Comparison of ENCODE assay signal across 8 cellular contexts in the genomic region with DNA sequence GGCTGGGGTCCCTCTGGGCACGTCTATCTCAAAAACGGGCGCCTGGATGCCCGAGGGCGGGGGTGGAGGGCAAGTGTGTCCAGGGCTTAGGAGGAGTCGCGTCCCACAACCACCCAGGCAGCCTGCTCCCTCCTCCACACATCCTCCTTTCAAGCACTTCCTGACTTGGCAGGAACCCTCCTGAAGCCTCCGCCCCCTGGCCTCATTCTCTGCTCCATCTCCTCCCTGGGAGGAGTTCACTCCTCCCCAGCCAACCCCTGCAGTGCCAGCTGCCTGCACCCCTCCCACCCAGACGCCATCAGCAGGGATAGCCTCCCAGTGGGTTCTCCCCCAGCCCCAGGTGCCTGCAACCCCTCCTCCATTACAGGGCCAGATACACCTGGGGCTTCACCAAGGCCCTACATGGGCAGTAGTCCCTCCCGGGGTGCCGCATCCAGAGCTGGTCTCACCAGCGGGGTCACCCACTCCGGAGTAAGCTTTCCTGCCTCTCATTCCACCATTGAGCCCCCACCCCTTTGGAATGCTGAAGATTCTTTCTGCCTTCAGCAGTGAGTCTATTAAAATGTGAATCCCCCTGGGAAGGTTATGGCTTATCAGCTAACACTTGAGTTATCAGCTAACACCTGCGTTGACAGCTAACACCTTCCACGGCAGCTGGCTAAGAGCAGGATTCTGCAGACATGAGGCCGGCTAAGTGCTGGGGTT.
DNase-seq lines count a peak whose midpoint lies in the region; ATAC-seq lines count a peak whose summit lies in the region.

No MANE protein-coding gene starts in this region.

- no peak for ATAC-seq in HG03097 (IDR thresholded peaks at IDR 0.05; ENCODE audit: low FRiP score, unreplicated experiment)
- no peak for ATAC-seq in GM19455 (IDR thresholded peaks at IDR 0.05; ENCODE audit: unreplicated experiment)

- DNase-seq in EH (ENCODE audit: low read depth): peak; percentile 84
- DNase-seq in NCI-H1105 (lab: John Stamatoyannopoulos, UW): peak; percentile 70
- DNase-seq in SW480 (ENCODE audit: low spot score): peak; percentile 11
- peak; percentile 79 for DNase-seq in astrocyte of the hippocampus (ENCODE audit: low read depth, low spot score)
- peak; percentile 43 to 62 for DNase-seq in hippocampal formation (lab: John Stamatoyannopoulos, UW)
- peak; percentile 58 for DNase-seq in stimulated activated CD4-positive, alpha-beta T cell treated with anti-CD3 and anti-CD28 coated beads, Interleukin-1b, Interleukin-23, amount 100 ng/mL, for 48 hours

Comparison
In these comparisons a context has a peak if more than half of its experiments do, and no peak if none do; other contexts are left out.
1. DNase-seq: peak in every context shown above with its lines; median percentile 84 in EH; 79 in astrocyte of the hippocampus; 70 in NCI-H1105; 58 in stimulated activated CD4-positive, alpha-beta T cell treated with anti-CD3 and anti-CD28 coated beads, Interleukin-1b, Interleukin-23, amount 100 ng/mL, for 48 hours; 52 in hippocampal formation; 11 in SW480.